ENCODE assay signal across 12 cellular contexts in the genomic region with DNA sequence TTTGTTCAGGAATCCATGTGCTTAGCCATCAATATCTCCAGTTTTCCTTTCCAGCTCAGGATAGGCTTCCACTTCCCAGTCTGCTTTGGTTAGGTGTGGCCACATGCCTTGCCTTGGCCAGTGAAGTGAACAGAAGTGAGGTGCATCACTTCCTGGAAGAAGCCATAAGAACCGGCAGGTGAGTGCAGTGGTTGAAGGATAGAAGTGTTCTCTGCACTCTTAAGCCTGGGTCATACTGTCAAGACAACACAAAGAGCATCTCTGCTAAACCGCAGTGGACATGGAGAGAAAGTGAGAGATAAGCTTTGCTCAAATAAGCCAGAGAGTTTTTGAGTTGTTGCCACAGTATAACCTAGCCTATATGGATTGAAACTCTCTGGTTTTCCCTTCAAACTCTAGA. TPM values are rescaled to one million over a fixed set of nuclear protein-coding genes. Genes with fewer than 3 reads are reported as not detected.
DNase-seq lines count a peak whose midpoint lies in the region; ATAC-seq, FAIRE-seq and TF ChIP-seq lines count a peak whose summit lies in the region.
"Had no signal": no experiment of that assay in that cellular context is flagged by ENCODE, and none has a peak within 500 bp of the region (broad histone marks: within the 10 kb centered on the region; RNA-seq: fewer than 3 reads in every experiment).

No MANE protein-coding gene starts in this region.

- POLR2A ChIA-PET in activated CD8-positive, alpha-beta T cell treated with anti-CD3 and anti-CD28 coated beads, Interleukin-2, amount 10 ng/mL, durations not matched to agents 7 days and 5 days (lab: Charles Lee): interaction anchor here (2.7 to 3.0 kb wide), 2 partner anchors 11 to 24 kb away, joined by 11 to 23 read pairs; partner anchors contain the start of gene GNG2

- H3K4me1 Mint-ChIP-seq in activated CD8-positive, alpha-beta T cell treated with anti-CD3 and anti-CD28 coated beads, Interleukin-2, amount 10 ng/mL, durations not matched to agents 7 days and 5 days (ENCODE audit: low read depth): peaks cover 42% of the 10 kb centered on the region
- H3K4me1 Mint-ChIP-seq in natural killer cell: peaks cover 41 to 48% of the 10 kb centered on the region in 2 donors

- peaks cover 41% of the 10 kb centered on the region for H3K36me3 Mint-ChIP-seq in activated CD8-positive, alpha-beta T cell treated with anti-CD3 and anti-CD28 coated beads, Interleukin-2, amount 10 ng/mL, durations not matched to agents 7 days and 5 days (ENCODE audit: low read depth)
- no peaks in the 10 kb centered on the region for H3K36me3 Mint-ChIP-seq in natural killer cell

- H3K4me3 Mint-ChIP-seq in activated CD8-positive, alpha-beta T cell treated with anti-CD3 and anti-CD28 coated beads, Interleukin-2, amount 10 ng/mL, durations not matched to agents 7 days and 5 days: no peak overlapping the region
- H3K4me3 Mint-ChIP-seq in natural killer cell: peak overlapping the region; percentile 69

- peak overlapping the region; percentile 65 for H3K27ac Mint-ChIP-seq in activated CD8-positive, alpha-beta T cell treated with anti-CD3 and anti-CD28 coated beads, Interleukin-2, amount 10 ng/mL, durations not matched to agents 7 days and 5 days
- no peak overlapping the region for H3K27ac Mint-ChIP-seq in natural killer cell

- no peaks in the 10 kb centered on the region for H3K27me3 Mint-ChIP-seq in activated CD8-positive, alpha-beta T cell treated with anti-CD3 and anti-CD28 coated beads, Interleukin-2, amount 10 ng/mL, durations not matched to agents 7 days and 5 days (ENCODE audit: low read depth)
- no peaks in the 10 kb centered on the region for H3K27me3 Mint-ChIP-seq in natural killer cell (ENCODE audit: low read depth in 2 of 2)

- TF ChIP-seq CTCF in natural killer cell (IDR thresholded peaks at IDR 0.05): no peak

- peak; percentile 87 for FAIRE-seq in GM12891 (lab: Jason Lieb, UNC)
- FAIRE-seq: A549 had no signal

- DNase-seq in NCI-H748 (lab: John Stamatoyannopoulos, UW; ENCODE audit: unreplicated experiment): peak; percentile 44
- no peak for DNase-seq in NCI-H748 treated with DMSO at 0.1 percent for 48 hours (lab: John Stamatoyannopoulos, UW)
- DNase-seq in GM12891 (ENCODE audit: insufficient read length, low spot score): no peak
- DNase-seq in activated CD8-positive, alpha-beta T cell treated with anti-CD3 and anti-CD28 coated beads, Interleukin-2, amount 10 ng/mL, durations not matched to agents 7 days and 5 days: no peak
- no peak for DNase-seq in natural killer cell
- no peak for DNase-seq in RPMI8226
- no peak for DNase-seq in foreskin melanocyte

- intact Hi-C loops in natural killer cell (cut with micrococcal nuclease): loop anchor here (2.0 kb wide), 1 partner anchor 13 kb away; no protein-coding TSS in a partner anchor

- H3K9me3 Mint-ChIP-seq in activated CD8-positive, alpha-beta T cell treated with anti-CD3 and anti-CD28 coated beads, Interleukin-2, amount 10 ng/mL, durations not matched to agents 7 days and 5 days (ENCODE audit: insufficient read depth): no peaks in the 10 kb centered on the region
- H3K9me3 Mint-ChIP-seq in natural killer cell: no peaks in the 10 kb centered on the region

- ATAC-seq in activated CD8-positive, alpha-beta T cell treated with anti-CD3 and anti-CD28 coated beads, Interleukin-2, amount 10 ng/mL, durations not matched to agents 7 days and 5 days: peak; percentile 25
- peak; percentile 10 to 30 (median 22) for ATAC-seq in natural killer cell
- ATAC-seq in HG03095 (IDR thresholded peaks at IDR 0.05; ENCODE audit: unreplicated experiment): no peak
- ATAC-seq: activated CD4-positive, CD25-positive, alpha-beta regulatory T cell treated with anti-CD3 and anti-CD28 coated beads, Interleukin-2, amount 50 U/mL, for 24 hours; left lobe of liver had no signal

- TF ChIP-seq POLR2A in GM12891 (IDR thresholded peaks at IDR 0.05; ENCODE audit: low read depth, low read length): no peak

- CTCF ChIA-PET in activated CD8-positive, alpha-beta T cell treated with anti-CD3 and anti-CD28 coated beads, Interleukin-2, amount 10 ng/mL, durations not matched to agents 7 days and 5 days (lab: Charles Lee): interaction anchor here (1.4 to 3.8 kb wide), 3 partner anchors 12 to 107 kb away, joined by 4 to 12 read pairs (median 6); no protein-coding TSS in a partner anchor

TF ChIP-seq in GM12891, 5 proteins besides CTCF, POLR2A, EP300 and RAD21:
- TF ChIP-seq POU2F2 (IDR thresholded peaks at IDR 0.05; ENCODE audit: low read depth, low read length) (no peak), PAX5 (IDR thresholded peaks at IDR 0.05; ENCODE audit: insufficient read depth, low read length, severe bottlenecking) (no peak), POLR2AphosphoS5 (IDR thresholded peaks at IDR 0.05; ENCODE audit: low read depth, low read length) (no peak), TAF1 (IDR thresholded peaks at IDR 0.05; ENCODE audit: low read depth, low read length) (no peak), SPI1 (IDR thresholded peaks at IDR 0.05; ENCODE audit: low read depth, low read length) (no peak)

RNA-seq across cellular contexts. Expression of gene GNG2, which starts 11.4 kb away (rescaled TPM):
- 33.6 TPM for polyA plus RNA-seq in GM12891 (2012; ENCODE audit: low read depth, missing spikeins)
- 100 to 1,000 TPM; 293 to 302 TPM for total RNA-seq in activated CD8-positive, alpha-beta T cell treated with anti-CD3 and anti-CD28 coated beads, Interleukin-2, amount 10 ng/mL, durations not matched to agents 7 days and 5 days
- total RNA-seq in natural killer cell: 100 to 1,000 TPM; 552 to 653 (median 582) TPM
- total RNA-seq: G401 had no signal
